ENCODE assay signal across 32 cellular contexts in the genomic region with DNA sequence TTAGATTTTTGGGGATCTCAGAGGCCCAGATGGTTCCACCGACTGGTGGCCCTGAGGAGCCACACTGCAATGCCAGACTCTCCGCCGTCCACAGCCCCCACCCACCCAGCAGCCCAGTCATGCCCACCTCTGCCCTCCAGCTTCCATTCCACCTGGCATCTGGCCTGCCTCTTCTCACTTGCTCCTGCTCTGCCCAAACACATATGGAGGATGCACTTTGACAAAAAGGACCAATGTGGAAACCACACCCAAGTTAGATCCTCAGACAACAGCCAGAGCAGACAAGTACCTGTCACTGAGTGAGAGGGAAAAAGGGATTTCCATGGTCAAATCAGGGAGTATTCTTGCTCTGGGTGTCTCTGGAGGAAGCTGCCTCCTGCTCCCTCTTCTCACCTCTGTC.
"Had no signal": no experiment of that assay in that cellular context is flagged by ENCODE, and none has a peak within 500 bp of the region (broad histone marks: within the 10 kb centered on the region; RNA-seq: fewer than 3 reads in every experiment).

No MANE protein-coding gene starts in this region.

- H3K4me3 ChIP-seq: heart right ventricle, hepatocyte, left lung, lower lobe of right lung, neural progenitor cell, pancreas, prostate gland, skin epidermis, stomach, testis, thyroid gland, transverse colon, upper lobe of left lung had no signal

- H3K27ac ChIP-seq: heart right ventricle, hepatocyte, left lung, lower lobe of right lung, neural progenitor cell, neutrophil, pancreas, prostate gland, skin epidermis, stomach, testis, thyroid gland, transverse colon, upper lobe of left lung had no signal

- H3K36me3 Mint-ChIP-seq: immature natural killer cell; mesothelial cell of epicardium; natural killer cell; neural progenitor cell; stimulated activated naive B cell treated with anti-CD40 and anti-IgM and Interleukin-4, amounts not matched to agents 10 μg/mL and 1 μg/mL and 100 μg/mL, for 72 hours had no signal

- H3K4me1 Mint-ChIP-seq: immature natural killer cell; mesothelial cell of epicardium; natural killer cell; nephron progenitor cell; neural progenitor cell; stimulated activated naive B cell treated with anti-CD40 and anti-IgM and Interleukin-4, amounts not matched to agents 10 μg/mL and 1 μg/mL and 100 μg/mL, for 72 hours had no signal

- H3K4me3 Mint-ChIP-seq: immature natural killer cell; mesothelial cell of epicardium; naive B cell; natural killer cell; nephron progenitor cell; neural progenitor cell; stimulated activated naive B cell treated with anti-CD40 and anti-IgM and Interleukin-4, amounts not matched to agents 10 μg/mL and 1 μg/mL and 100 μg/mL, for 72 hours had no signal

- DNase-seq: heart right ventricle; immature natural killer cell; kidney; left colon; left lung; lower lobe of right lung; mammary epithelial cell; mesenchymal stem cell; naive B cell; natural killer cell; nephron progenitor cell; pancreas; retina; right cardiac atrium; stimulated activated CD4-positive, alpha-beta T cell treated with anti-CD3 and anti-CD28 coated beads, Interleukin-12 subunit alpha, Interleukin-12 subunit beta, amount 100 ng/mL, for 4 hours; stimulated activated CD4-positive, alpha-beta T cell treated with anti-CD3 and anti-CD28 coated beads, Interleukin-15, amount 100 ng/mL, for 24 hours; stimulated activated CD4-positive, alpha-beta T cell treated with anti-CD3 and anti-CD28 coated beads, Interleukin-2, amount 100 ng/mL, for 24 hours; stimulated activated CD4-positive, alpha-beta T cell treated with anti-CD3 and anti-CD28 coated beads, Interleukin-4, amount 100 ng/mL, for 1 hour; stimulated activated naive B cell treated with anti-CD40 and anti-IgM and Interleukin-4, amounts not matched to agents 10 μg/mL and 1 μg/mL and 100 μg/mL, for 72 hours; stimulated activated naive CD8-positive, alpha-beta T cell treated with anti-CD3 and anti-CD28 coated beads, Interleukin-15, Interleukin-2, amounts not matched to agents 100 U/mL and 50 U/mL, for 24 hours; stomach; testis; thyroid gland; transverse colon had no signal

- H3K27ac Mint-ChIP-seq: immature natural killer cell; mesothelial cell of epicardium; natural killer cell; nephron progenitor cell; neural progenitor cell; stimulated activated naive B cell treated with anti-CD40 and anti-IgM and Interleukin-4, amounts not matched to agents 10 μg/mL and 1 μg/mL and 100 μg/mL, for 72 hours had no signal

- ATAC-seq: heart right ventricle; left colon; left lung; lower lobe of right lung; natural killer cell; pancreas; right cardiac atrium; sciatic nerve; stimulated activated naive B cell treated with anti-CD40 and anti-IgM and Interleukin-4, amounts not matched to agents 10 μg/mL and 1 μg/mL and 100 μg/mL, for 72 hours; stimulated activated naive CD8-positive, alpha-beta T cell treated with anti-CD3 and anti-CD28 coated beads, Interleukin-15, Interleukin-2, amounts not matched to agents 100 U/mL and 50 U/mL, for 24 hours had no signal
